9 cellular contexts compared by ENCODE assay signal in genomic region chr4:24473309-24473721, GRCh38.
DNase-seq lines count a peak whose midpoint lies in the region; ATAC-seq and TF ChIP-seq lines count a peak whose summit lies in the region.
"Had no signal": no experiment of that assay in that cellular context is flagged by ENCODE, and none has a peak within 500 bp of the region (broad histone marks: within the 10 kb centered on the region; RNA-seq: fewer than 3 reads in every experiment).

No MANE protein-coding gene starts in this region.

- TF ChIP-seq POLR2A in body of pancreas (IDR thresholded peaks at IDR 0.05) (no peak), spleen (IDR thresholded peaks at IDR 0.05) (no peak)

- ATAC-seq in body of pancreas = no peak

- no peak for DNase-seq in activated T-cell treated with anti-CD3 and anti-CD28 coated beads, Interleukin-2, amount 50 U/mL, for 24 hours
- no peak for DNase-seq in activated T-cell treated with anti-CD3 and anti-CD28 coated beads, Interleukin-2, amount 50 U/mL, for 48 hours
- DNase-seq in NCI-H524 (lab: John Stamatoyannopoulos, UW) (peak; percentile 27 to 83), body of pancreas (peak in 3 of 4 donors; percentile 10 to 30 (median 29)), immature natural killer cell (no peak), spleen (no peak), middle frontal gyrus (ENCODE audit: extremely low spot score, low spot score) (no peak), mucosa of gallbladder (ENCODE audit: low spot score) (no peak)

- H3K9me3 ChIP-seq in body of pancreas = no peaks in the 10 kb centered on the region
- no peaks in the 10 kb centered on the region for H3K9me3 ChIP-seq in spleen

- no peak overlapping the region for H3K27ac Mint-ChIP-seq in activated T-cell treated with anti-CD3 and anti-CD28 coated beads, Interleukin-2, amount 50 U/mL, for 24 hours
- peak overlapping the region; percentile 23 to 84 (median 54) for H3K27ac Mint-ChIP-seq in immature natural killer cell

- H3K27ac ChIP-seq in body of pancreas = peak overlapping the region in 3 of 4 donors; percentile 1 to 57 (median 47)
- H3K27ac ChIP-seq in spleen = peak overlapping the region in 2 of 8 donors; percentile 14 to 43
- H3K27ac ChIP-seq: epithelial cell of prostate had no signal

- peak overlapping the region; percentile 41 to 59 for H3K4me3 ChIP-seq in body of pancreas
- H3K4me3 ChIP-seq in spleen = peak overlapping the region; percentile 50 to 83 (median 63)

- 0 to 1% methylated on average over 13 of the region's 13 CpGs for WGBS in body of pancreas, 2 donors
- WGBS in spleen, 5 donors = 1 to 2% (median 2%) methylated on average over 13 of the region's 13 CpGs

- H3K4me1 Mint-ChIP-seq in activated T-cell treated with anti-CD3 and anti-CD28 coated beads, Interleukin-2, amount 50 U/mL, for 24 hours (ENCODE audit: low read depth) = peaks cover 34% of the 10 kb centered on the region
- peaks cover 27 to 40% of the 10 kb centered on the region in 2 donors for H3K4me1 Mint-ChIP-seq in immature natural killer cell

- intact Hi-C loops in body of pancreas (cut with DNase I) = no loop called here
- intact Hi-C loops in spleen (cut with DNase I; ENCODE audit: low total_unique reads) = no loop called here

- H3K36me3 Mint-ChIP-seq in activated T-cell treated with anti-CD3 and anti-CD28 coated beads, Interleukin-2, amount 50 U/mL, for 24 hours (ENCODE audit: low read depth) = no peaks in the 10 kb centered on the region
- no peaks in the 10 kb centered on the region for H3K36me3 Mint-ChIP-seq in immature natural killer cell

- H3K36me3 ChIP-seq in body of pancreas (replicated peaks in 1 of 2; ENCODE audit: insufficient read depth in 1 of 2, low read depth in 2 of 2) (no peaks in the 10 kb centered on the region), spleen (no peaks in the 10 kb centered on the region)

- TF ChIP-seq CTCF in body of pancreas (IDR thresholded peaks at IDR 0.05) = peak in 1 of 7 experiments; percentile 2
- TF ChIP-seq CTCF in spleen (IDR thresholded peaks at IDR 0.05 in 8 of 11, conservative IDR thresholded peaks at IDR 0.05 in 3 of 11) = peak in 3 of 11 experiments; percentile 6 to 15 (median 12)

- H3K27me3 ChIP-seq in body of pancreas (peaks cover 0 to 17% of the 10 kb centered on the region in 2 donors), spleen (replicated peaks in 1 of 7) (peaks cover 0 to 79% (median 43%) of the 10 kb centered on the region in 7 donors)

- H3K4me3 Mint-ChIP-seq in activated T-cell treated with anti-CD3 and anti-CD28 coated beads, Interleukin-2, amount 50 U/mL, for 24 hours = peak overlapping the region; percentile 79
- peak overlapping the region; percentile 89 to 98 (median 95) for H3K4me3 Mint-ChIP-seq in immature natural killer cell

- peaks cover 86% of the 10 kb centered on the region for H3K27me3 Mint-ChIP-seq in activated T-cell treated with anti-CD3 and anti-CD28 coated beads, Interleukin-2, amount 50 U/mL, for 24 hours
- peaks cover 15 to 36% (median 34%) of the 10 kb centered on the region in 3 donors for H3K27me3 Mint-ChIP-seq in immature natural killer cell (ENCODE audit: low read depth in 3 of 3)

- H3K4me1 ChIP-seq in body of pancreas (peaks cover 32% of the 10 kb centered on the region), spleen (peaks cover 19 to 53% (median 43%) of the 10 kb centered on the region in 6 donors)

- H3K9me3 Mint-ChIP-seq in activated T-cell treated with anti-CD3 and anti-CD28 coated beads, Interleukin-2, amount 50 U/mL, for 24 hours = no peaks in the 10 kb centered on the region
- peaks cover 0 to 6% (median 0%) of the 10 kb centered on the region in 6 donors for H3K9me3 Mint-ChIP-seq in immature natural killer cell

Comparison
In these comparisons a context has a peak if more than half of its experiments do, and no peak if none do; other contexts are left out.
1. DNase-seq: peak in NCI-H524 (2 of 2) and body of pancreas (3 of 4); none in activated T-cell treated with anti-CD3 and anti-CD28 coated beads, Interleukin-2, amount 50 U/mL, for 24 hours (single experiment), activated T-cell treated with anti-CD3 and anti-CD28 coated beads, Interleukin-2, amount 50 U/mL, for 48 hours (0 of 2), immature natural killer cell (0 of 3), spleen (single experiment), middle frontal gyrus (single experiment) and mucosa of gallbladder (single experiment).